ENCODE assay signal across 8 cellular contexts in genomic region chr11:134412508-134413333, GRCh38. TPM values are rescaled to one million over a fixed set of nuclear protein-coding genes. Genes with fewer than 3 reads are reported as not detected.
DNase-seq lines count a peak whose midpoint lies in the region; ATAC-seq and TF ChIP-seq lines count a peak whose summit lies in the region.

No MANE protein-coding gene starts in this region.

- TF ChIP-seq CTCF in upper lobe of right lung (IDR thresholded peaks at IDR 0.05): no peak

- ATAC-seq in upper lobe of right lung (peak; percentile 12), GM19395 (IDR thresholded peaks at IDR 0.05; ENCODE audit: unreplicated experiment) (no peak)

- in situ Hi-C loops in KBM-7 (cut with MboI; ENCODE audit: low pct_unique_long_range_greater_than_20kb, low sequenced_read_pairs): no loop called here

- H3K27me3 ChIP-seq in upper lobe of right lung: peaks cover 64% of the 10 kb centered on the region

- peak overlapping the region; percentile 94 for H3K27ac ChIP-seq in caudate nucleus (ENCODE audit: low read depth, low read length)
- H3K27ac ChIP-seq in upper lobe of right lung: no peak overlapping the region

- H3K4me1 ChIP-seq in upper lobe of right lung: peaks cover 7% of the 10 kb centered on the region

- intact Hi-C loops in upper lobe of right lung (cut with DNase I): no loop called here

- no peaks in the 10 kb centered on the region for H3K9me3 ChIP-seq in upper lobe of right lung

- peak overlapping the region; percentile 45 for H3K4me3 ChIP-seq in upper lobe of right lung

- no peaks in the 10 kb centered on the region for H3K36me3 ChIP-seq in upper lobe of right lung

- DNase-seq in COLO668 (lab: John Stamatoyannopoulos, UW; ENCODE audit: unreplicated experiment) (peak; percentile 39), NCI-H2196 treated with DMSO at 0.1 percent for 48 hours (lab: John Stamatoyannopoulos, UW; ENCODE audit: unreplicated experiment) (peak; percentile 33), caudate nucleus (lab: John Stamatoyannopoulos, UW) (peak in 59 of 61 donors; percentile 23 to 97 (median 89)), midbrain (lab: John Stamatoyannopoulos, UW) (peak; percentile 94), upper lobe of right lung (no peak), KBM-7 (no peak)
- DNase-seq in effector CD4-positive, alpha-beta T cell: no peak

RNA-seq across cellular contexts. Expression of gene B3GAT1, which starts 0.7 kb away (rescaled TPM):
- 1.2 TPM for total RNA-seq in upper lobe of right lung

Comparison
In these comparisons a context has a peak if more than half of its experiments do, and no peak if none do; other contexts are left out.
1. DNase-seq: peak in COLO668 (single experiment), NCI-H2196 treated with DMSO at 0.1 percent for 48 hours (single experiment), caudate nucleus (59 of 61) and midbrain (single experiment); none in upper lobe of right lung (single experiment), effector CD4-positive, alpha-beta T cell (single experiment) and KBM-7 (single experiment).